ENCODE assay signal across 8 cellular contexts in the genomic region with DNA sequence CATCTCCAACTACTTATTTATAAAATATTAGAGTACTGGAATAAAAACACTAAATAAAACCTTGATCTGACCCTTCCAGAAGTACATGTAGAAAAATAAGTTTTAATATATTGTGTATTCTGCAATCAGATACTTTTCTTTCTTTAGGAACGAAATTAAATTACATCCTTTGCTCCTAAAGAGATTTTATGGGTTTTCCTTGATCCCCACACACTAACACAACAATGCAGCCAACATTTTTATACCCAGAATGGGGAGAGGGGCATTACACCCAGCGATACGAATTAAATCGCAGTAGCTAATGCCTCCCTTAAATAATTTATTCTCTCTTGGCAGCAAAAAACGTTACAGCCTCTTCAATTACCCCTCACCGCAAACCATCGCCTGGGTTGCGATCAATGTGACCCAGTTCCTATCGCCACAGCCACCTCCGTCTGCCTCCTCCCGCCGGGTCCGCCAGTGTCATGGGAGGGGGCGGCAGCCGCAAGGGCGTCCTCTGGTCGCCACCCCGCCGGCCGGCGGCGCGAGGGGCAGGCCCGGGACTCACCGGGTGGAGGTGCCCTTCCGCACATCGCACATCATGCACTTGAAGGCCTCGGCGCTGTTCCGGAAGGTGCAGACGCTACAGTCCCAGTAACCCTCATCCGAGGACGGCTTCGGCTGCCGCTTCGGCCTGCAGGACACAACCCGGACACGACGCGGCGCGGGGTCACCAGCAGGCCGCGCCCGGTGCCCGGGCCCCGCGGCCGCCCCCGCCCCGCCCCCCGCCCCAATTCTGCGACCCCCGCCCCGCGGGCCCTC. TPM values are rescaled to one million over a fixed set of nuclear protein-coding genes. Genes with fewer than 3 reads are reported as not detected.
DNase-seq lines count a peak whose midpoint lies in the region; ATAC-seq and TF ChIP-seq lines count a peak whose summit lies in the region.

No MANE protein-coding gene starts in this region.

- no peaks in the 10 kb centered on the region for H3K9me3 ChIP-seq in adipocyte (ENCODE audit: control insufficient read depth, low read length)
- H3K9me3 ChIP-seq in upper lobe of right lung = no peaks in the 10 kb centered on the region

- H3K27ac ChIP-seq in upper lobe of right lung = peak overlapping the region; percentile 67

- H3K4me3 Mint-ChIP-seq in HFFc6 = peak overlapping the region; percentile 94

- intact Hi-C loops in left cardiac atrium (cut with DNase I) (loop anchor here (10.0 kb wide), 2 partner anchors 88 to 92 kb away; partner anchors contain the start of genes GXYLT1 (in 1 of the 2), PPHLN1 (in 1 of the 2) and ZCRB1 (in 1 of the 2)), posterior vena cava (cut with DNase I) (loop anchor here in 1 of 2 donors (10.0 kb wide), 1 partner anchor 92 kb away; the partner anchor contains the start of gene GXYLT1), upper lobe of right lung (cut with DNase I) (no loop called here)

- no peaks in the 10 kb centered on the region for H3K9me3 Mint-ChIP-seq in HFFc6

- peaks cover 34% of the 10 kb centered on the region for H3K4me1 Mint-ChIP-seq in HFFc6 (ENCODE audit: low read depth)

- H3K4me1 ChIP-seq in adipocyte (ENCODE audit: control insufficient read depth, insufficient read depth, low read length) (peaks cover 29% of the 10 kb centered on the region), upper lobe of right lung (peaks cover 17% of the 10 kb centered on the region)

- no peaks in the 10 kb centered on the region for H3K27me3 Mint-ChIP-seq in HFFc6 (ENCODE audit: insufficient read depth)

- TF ChIP-seq CTCF in GM12872 (IDR thresholded peaks at IDR 0.05; ENCODE audit: insufficient read depth, low read depth, low read length) = peak; percentile 69
- TF ChIP-seq CTCF in HFFc6 (IDR thresholded peaks at IDR 0.05) = peak; percentile 66
- TF ChIP-seq CTCF in upper lobe of right lung (IDR thresholded peaks at IDR 0.05) = peak; percentile 50

- peak overlapping the region; percentile 93 for H3K9ac ChIP-seq in adipocyte (ENCODE audit: low read length)

- H3K36me3 ChIP-seq in adipocyte (ENCODE audit: control insufficient read depth, insufficient read depth, low read length, severe bottlenecking) (peaks cover 6% of the 10 kb centered on the region), upper lobe of right lung (peaks cover 12% of the 10 kb centered on the region)

- peaks cover 8% of the 10 kb centered on the region for H3K36me3 Mint-ChIP-seq in HFFc6 (ENCODE audit: low read depth)

- ATAC-seq in left cardiac atrium (peak; percentile 56 to 79), upper lobe of right lung (peak; percentile 92)

- DNase-seq in HFFc6 = peak; percentile 78
- DNase-seq in MV-4-11 (lab: John Stamatoyannopoulos, UW) = peak; percentile 59
- DNase-seq in SW 1271 (lab: John Stamatoyannopoulos, UW) = peak; percentile 42 to 67
- peak; percentile 86 for DNase-seq in adipocyte (ENCODE audit: low read depth)
- peak; percentile 84 for DNase-seq in left cardiac atrium
- peak; percentile 90 for DNase-seq in posterior vena cava (ENCODE audit: low spot score)
- DNase-seq in upper lobe of right lung = peak; percentile 92

- H3K27ac Mint-ChIP-seq in HFFc6 = peak overlapping the region; percentile 89

- H3K4me3 ChIP-seq in adipocyte (ENCODE audit: low read length) (peak overlapping the region; percentile 98), upper lobe of right lung (peak overlapping the region; percentile 57)

- H3K27me3 ChIP-seq in adipocyte (replicated peaks; ENCODE audit: control insufficient read depth, insufficient read depth, low read length) (no peaks in the 10 kb centered on the region), upper lobe of right lung (no peaks in the 10 kb centered on the region)

RNA-seq across cellular contexts. Expression of gene YAF2, which starts 0.8 kb away (rescaled TPM):
- 10 to 100 TPM; 22.2 to 31.2 (median 27.6) TPM for total RNA-seq in HFFc6 (2021; fragmentation: NEBNext Ultra II Directional; extraction: Animal tissue kit (Norgen Biotek cat#: 25700))
- total RNA-seq in left cardiac atrium (10 to 100 TPM; 64.7 to 76.0 TPM), posterior vena cava (10 to 100 TPM; 40.8 to 55.3 TPM), upper lobe of right lung (28.0 TPM)

Comparison
In these comparisons a context has a peak if more than half of its experiments do, and no peak if none do; other contexts are left out.
1. Peak in every context shown above with its lines: DNase-seq, ATAC-seq, H3K4me3 ChIP-seq and H3K27ac ChIP-seq.